18 cellular contexts compared by ENCODE assay signal in genomic region chr2:152084076-152084475, GRCh38.
"Had no signal": no experiment of that assay in that cellular context is flagged by ENCODE, and none has a peak within 500 bp of the region (broad histone marks: within the 10 kb centered on the region; RNA-seq: fewer than 3 reads in every experiment).

No MANE protein-coding gene starts in this region.

- H2AFZ ChIP-seq: hepatocyte had no signal

- DNase-seq: effector CD4-positive, alpha-beta T cell; endodermal cell; erythroblast; foreskin keratinocyte; left colon; mesendoderm; naive B cell; nephron progenitor cell; stimulated activated CD4-positive, alpha-beta T cell treated with anti-CD3 and anti-CD28 coated beads, Interleukin-12 subunit alpha, Interleukin-12 subunit beta, amount 100 ng/mL, for 4 hours; stimulated activated CD4-positive, alpha-beta T cell treated with anti-CD3 and anti-CD28 coated beads, Interleukin-2, amount 100 ng/mL, for 48 hours; stimulated activated naive CD4-positive, alpha-beta T cell treated with Interleukin-2 at 50 U/mL for 16 hours had no signal

- FAIRE-seq: endothelial cell of umbilical vein, small intestine had no signal

- H3K27me3 ChIP-seq: hepatocyte, right atrium auricular region, upper lobe of left lung, vagina had no signal

- H3K4me1 ChIP-seq: foreskin keratinocyte, right atrium auricular region, vagina had no signal

- H3K4me3 ChIP-seq: coronary artery, hepatocyte, right atrium auricular region, upper lobe of left lung, vagina had no signal

- H3K9me3 ChIP-seq: right atrium auricular region, upper lobe of left lung, vagina had no signal

- H3K36me3 ChIP-seq: right atrium auricular region, upper lobe of left lung, vagina had no signal

- H3K4me2 ChIP-seq: hepatocyte had no signal

- H3K27ac ChIP-seq: coronary artery, foreskin keratinocyte, hepatocyte, right atrium auricular region, upper lobe of left lung, vagina had no signal

- H3K79me2 ChIP-seq: hepatocyte had no signal

- ATAC-seq: foreskin keratinocyte, left colon had no signal
